Comparison of ENCODE assay signal across 1 cellular context in the genomic region with DNA sequence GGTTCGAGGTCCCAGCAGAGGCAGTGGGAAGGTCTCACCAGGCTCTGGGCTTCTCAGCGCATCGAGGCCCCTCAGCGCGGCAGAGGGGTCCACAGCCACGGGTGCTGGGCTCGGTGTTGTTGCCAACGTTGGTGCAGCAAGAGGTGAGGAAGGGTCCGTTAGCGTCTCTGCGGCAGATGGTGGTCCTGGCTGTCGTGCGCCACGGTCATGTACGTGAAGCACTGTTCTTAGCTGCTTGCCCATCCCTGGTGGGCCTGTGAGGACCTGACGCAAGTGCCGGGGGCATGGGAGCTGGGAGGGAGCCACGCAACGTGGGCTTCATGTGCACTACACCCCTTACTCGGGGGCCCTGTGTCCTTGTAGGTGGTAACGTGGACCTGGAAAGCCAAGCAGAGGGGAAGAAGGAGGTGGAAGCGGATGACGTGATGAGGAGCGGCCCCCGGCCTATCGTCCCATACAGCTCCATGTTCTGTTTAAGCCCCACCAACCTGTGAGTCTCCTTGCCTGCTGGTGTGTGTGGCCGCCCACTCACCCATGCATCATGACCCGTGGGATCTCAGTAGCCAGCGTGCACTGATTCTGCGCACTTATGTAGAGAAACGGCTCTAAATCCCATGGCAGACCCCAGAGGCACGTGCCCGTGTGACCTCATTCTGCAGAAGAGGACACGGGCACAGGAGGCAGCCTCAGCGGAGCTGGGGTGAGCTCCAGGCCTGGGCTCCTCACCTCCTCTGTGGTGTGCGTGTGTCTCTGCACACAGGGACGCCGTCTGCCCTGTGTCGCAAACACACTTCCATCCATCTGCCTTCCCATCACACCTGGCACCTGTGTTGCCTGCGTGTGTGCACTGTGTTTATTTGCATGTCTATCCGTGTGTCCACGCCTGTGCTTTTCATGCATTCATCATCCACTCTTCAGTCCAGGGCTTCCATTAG.
TF ChIP-seq lines count a peak whose summit lies in the region.

No MANE protein-coding gene starts in this region.

TF ChIP-seq in H1, 55 proteins besides CTCF, POLR2A, EP300 and RAD21 (continued from another document):
- TF ChIP-seq CHD7 (IDR thresholded peaks at IDR 0.05; ENCODE audit: insufficient replicate concordance, low read length) (no peak), GABPA (IDR thresholded peaks at IDR 0.05; ENCODE audit: borderline replicate concordance, insufficient read depth, low read length) (no peak), NANOG (IDR thresholded peaks at IDR 0.05; ENCODE audit: insufficient read depth, low read depth, low read length, poor library complexity, severe bottlenecking) (no peak), SP4 (IDR thresholded peaks at IDR 0.05; ENCODE audit: low read length) (no peak)
